ENCODE assay signal across 9 cellular contexts in genomic region chr7:26155531-26156375, GRCh38. TPM values are rescaled to one million over a fixed set of nuclear protein-coding genes. Genes with fewer than 3 reads are reported as not detected.
A peak's percentile ranks its signal among the peaks of the same experiment; 100 is the strongest.
DNase-seq lines count a peak whose midpoint lies in the region; ATAC-seq and TF ChIP-seq lines count a peak whose summit lies in the region.
"Had no signal": no experiment of that assay in that cellular context is flagged by ENCODE, and none has a peak within 500 bp of the region (broad histone marks: within the 10 kb centered on the region; RNA-seq: fewer than 3 reads in every experiment).

No MANE protein-coding gene starts in this region.

- H2BK15ac ChIP-seq in IMR-90 (ENCODE audit: low read depth, low read length) = peak overlapping the region; percentile 76; the same call in 2 of the 3 replicates

- peak overlapping the region; percentile 96 for H2BK5ac ChIP-seq in IMR-90 (ENCODE audit: low read depth, low read length, poor library complexity, severe bottlenecking)

- no peaks in the 10 kb centered on the region for H3K36me3 ChIP-seq in CD4-positive, alpha-beta memory T cell (ENCODE audit: insufficient read depth, low read length)
- H3K36me3 ChIP-seq in IMR-90 (ENCODE audit: control insufficient read depth, insufficient read depth, low read length) = no peaks in the 10 kb centered on the region

- H3K9me3 Mint-ChIP-seq in CD4-positive, alpha-beta memory T cell = peaks cover 0 to 1% (median 0%) of the 10 kb centered on the region in 8 donors
- H3K9me3 Mint-ChIP-seq in activated T-helper 2 cell treated with anti-CD3 and anti-CD28 coated beads, Interferon-gamma antibody, Interleukin-2, Interleukin-4, amounts not matched to agents 10 μg/mL and 5 μg/mL and 100 μg/mL, durations not matched to agents 14 hours and 24 hours and 36 hours = no peaks in the 10 kb centered on the region
- no peaks in the 10 kb centered on the region for H3K9me3 Mint-ChIP-seq in mesothelial cell of epicardium

- CTCF ChIA-PET in CD4-positive, alpha-beta memory T cell (lab: Charles Lee; ENCODE audit: partially characterized antibody) = interaction anchor here (0.8 to 4.5 kb wide), 4 partner anchors 15 to 65 kb away, joined by 3 to 30 read pairs (median 3); no protein-coding TSS in a partner anchor
- CTCF ChIA-PET in IMR-90 (lab: Yijun Ruan, JAX) = interaction anchor here (0.9 to 1.3 kb wide), 2 partner anchors 20 to 65 kb away, joined by 3 read pairs; no protein-coding TSS in a partner anchor

- H4K20me1 ChIP-seq in IMR-90 (ENCODE audit: insufficient read depth, low read length) = no peaks in the 10 kb centered on the region

- peak overlapping the region; percentile 94 for H4K91ac ChIP-seq in IMR-90 (ENCODE audit: insufficient read depth, low read depth, low read length)

- H4K8ac ChIP-seq in IMR-90 (ENCODE audit: low read depth in 2 of 2, low read length in 2 of 2) = peak overlapping the region; percentile 41 to 78; a peak in 3 of 4 replicates

- dilution Hi-C loops in IMR-90 (cut with HindIII; ENCODE audit: low sequenced_read_pairs, unreplicated experiment) = no loop called here

- peaks cover 0 to 14% of the 10 kb centered on the region in 2 donors for H3K36me3 Mint-ChIP-seq in CD4-positive, alpha-beta memory T cell
- peaks cover 47% of the 10 kb centered on the region for H3K36me3 Mint-ChIP-seq in activated T-helper 2 cell treated with anti-CD3 and anti-CD28 coated beads, Interferon-gamma antibody, Interleukin-2, Interleukin-4, amounts not matched to agents 10 μg/mL and 5 μg/mL and 100 μg/mL, durations not matched to agents 14 hours and 24 hours and 36 hours (ENCODE audit: low read depth)
- no peaks in the 10 kb centered on the region for H3K36me3 Mint-ChIP-seq in mesothelial cell of epicardium

- DNase-seq in CD4-positive, alpha-beta memory T cell = no peak
- DNase-seq in IMR-90 = peak; percentile 67
- DNase-seq in activated T-helper 2 cell treated with anti-CD3 and anti-CD28 coated beads, Interferon-gamma antibody, Interleukin-2, Interleukin-4, amounts not matched to agents 10 μg/mL and 5 μg/mL and 100 μg/mL, durations not matched to agents 14 hours and 24 hours and 36 hours (ENCODE audit: low spot score) = no peak
- no peak for DNase-seq in mesothelial cell of epicardium (ENCODE audit: low spot score in 2 of 2, unreplicated experiment in 2 of 2)
- DNase-seq in GM19238 (ENCODE audit: insufficient read length, low spot score) = no peak
- DNase-seq: nucleus accumbens had no signal

- peak; percentile 1 for ATAC-seq in IMR-90 (ENCODE audit: low read depth)
- ATAC-seq in HG02870 (IDR thresholded peaks at IDR 0.05; ENCODE audit: unreplicated experiment) = no peak
- no peak for ATAC-seq in HG03025 (IDR thresholded peaks at IDR 0.05; ENCODE audit: low FRiP score, unreplicated experiment)
- no peak for ATAC-seq in GM19452 (IDR thresholded peaks at IDR 0.05; ENCODE audit: unreplicated experiment)

- no peak for TF ChIP-seq RAD21 in IMR-90 (IDR thresholded peaks at IDR 0.05; ENCODE audit: low read length)

- peak overlapping the region; percentile 96 for H3K4ac ChIP-seq in IMR-90 (ENCODE audit: low read depth, low read length)

- intact Hi-C loops in CD4-positive, alpha-beta memory T cell (cut with micrococcal nuclease) = loop anchor here (1.0 kb wide), 1 partner anchor 12 kb away; no protein-coding TSS in a partner anchor
- intact Hi-C loops in IMR-90 (cut with micrococcal nuclease) = loop anchor here (1.0 kb wide), 1 partner anchor 43 kb away; no protein-coding TSS in a partner anchor
- intact Hi-C loops in activated T-helper 2 cell treated with anti-CD3 and anti-CD28 coated beads, Interferon-gamma antibody, Interleukin-2, Interleukin-4, amounts not matched to agents 10 μg/mL and 5 μg/mL and 100 μg/mL, durations not matched to agents 14 hours and 24 hours and 36 hours (cut with micrococcal nuclease) = loop anchor here (1.0 to 2.0 kb wide), 5 partner anchors 11 to 210 kb away; no protein-coding TSS in a partner anchor

- no TSS peak for BruUV-seq in IMR-90 (replicated peaks; lab: Mats Ljungman, UMichigan)

- no peak for TF ChIP-seq POLR2A in IMR-90 (IDR thresholded peaks at IDR 0.05; ENCODE audit: low read depth, low read length)

- H3K9me3 ChIP-seq in CD4-positive, alpha-beta memory T cell (ENCODE audit: control insufficient read depth in 1 of 2, low read length in 2 of 2) = no peaks in the 10 kb centered on the region
- no peaks in the 10 kb centered on the region for H3K9me3 ChIP-seq in IMR-90 (ENCODE audit: control insufficient read depth, insufficient read depth, low read length)

- peak overlapping the region; percentile 93 for H2AK9ac ChIP-seq in IMR-90 (replicated peaks; ENCODE audit: low read depth, low read length, poor library complexity)

- H3K4me1 ChIP-seq in CD4-positive, alpha-beta memory T cell (ENCODE audit: insufficient read depth, low read length) = peaks cover 79% of the 10 kb centered on the region
- peaks cover 34% of the 10 kb centered on the region for H3K4me1 ChIP-seq in IMR-90 (ENCODE audit: control insufficient read depth, insufficient read depth, low read length)

- peaks cover 66 to 84% (median 74%) of the 10 kb centered on the region in 4 donors for H3K4me1 Mint-ChIP-seq in CD4-positive, alpha-beta memory T cell
- H3K4me1 Mint-ChIP-seq in activated T-helper 2 cell treated with anti-CD3 and anti-CD28 coated beads, Interferon-gamma antibody, Interleukin-2, Interleukin-4, amounts not matched to agents 10 μg/mL and 5 μg/mL and 100 μg/mL, durations not matched to agents 14 hours and 24 hours and 36 hours (ENCODE audit: low read depth) = peaks cover 83% of the 10 kb centered on the region
- H3K4me1 Mint-ChIP-seq in mesothelial cell of epicardium = peaks cover 37% of the 10 kb centered on the region

- H3K27ac ChIP-seq in CD4-positive, alpha-beta memory T cell (ENCODE audit: low read depth, low read length) = peak overlapping the region; percentile 79
- peak overlapping the region; percentile 41 for H3K27ac ChIP-seq in IMR-90 (ENCODE audit: insufficient read depth, low read length)

- H3K18ac ChIP-seq in IMR-90 (ENCODE audit: low read depth, low read length) = peak overlapping the region; percentile 88

- WGBS in IMR-90 (ENCODE audit: extremely low coverage in 2 of 2, insufficient read length in 1 of 2), 2 experiments = 40% methylated on average over 1 of the region's 8 CpGs; no CpG with 5 or more reads in 1 of the 2 experiments

- H3K27me3 ChIP-seq in CD4-positive, alpha-beta memory T cell (ENCODE audit: insufficient read depth, low read length) = no peaks in the 10 kb centered on the region
- no peaks in the 10 kb centered on the region for H3K27me3 ChIP-seq in IMR-90 (ENCODE audit: control insufficient read depth, insufficient read depth, low read length)

- no peaks in the 10 kb centered on the region for H3K27me3 Mint-ChIP-seq in CD4-positive, alpha-beta memory T cell
- H3K27me3 Mint-ChIP-seq in activated T-helper 2 cell treated with anti-CD3 and anti-CD28 coated beads, Interferon-gamma antibody, Interleukin-2, Interleukin-4, amounts not matched to agents 10 μg/mL and 5 μg/mL and 100 μg/mL, durations not matched to agents 14 hours and 24 hours and 36 hours (ENCODE audit: low read depth) = no peaks in the 10 kb centered on the region
- peaks cover 35% of the 10 kb centered on the region for H3K27me3 Mint-ChIP-seq in mesothelial cell of epicardium (ENCODE audit: low read depth)

- peak overlapping the region; percentile 95 for H3K4me2 ChIP-seq in IMR-90 (ENCODE audit: low read depth, low read length)

- peak overlapping the region in 1 of 2 donors; percentile 42 for H3K4me3 ChIP-seq in CD4-positive, alpha-beta memory T cell (ENCODE audit: low read length in 2 of 2)
- peak overlapping the region; percentile 32; the same call in 1 of the 2 replicates for H3K4me3 ChIP-seq in IMR-90 (ENCODE audit: insufficient read depth, low read depth, low read length)

- in situ Hi-C loops in IMR-90 (cut with MboI; ENCODE audit: low sequenced_read_pairs) = no loop called here

- peak overlapping the region; percentile 93 for H2AK5ac ChIP-seq in IMR-90 (ENCODE audit: low read depth, low read length)

- peaks cover 14 to 74% of the 10 kb centered on the region in 2 experiments for H3K79me1 ChIP-seq in IMR-90 (ENCODE audit: low read depth in 1 of 2, low read length in 2 of 2)

- H3K56ac ChIP-seq in IMR-90 (ENCODE audit: extremely low read depth, insufficient read depth, low read length) = peak overlapping the region; percentile 72

- H2BK20ac ChIP-seq in IMR-90 (ENCODE audit: low read depth, low read length) = peak overlapping the region; percentile 97

- H3K9me1 ChIP-seq in IMR-90 (ENCODE audit: insufficient read depth, low read length) = peaks cover 53% of the 10 kb centered on the region

- peak overlapping the region; percentile 86 for H3K14ac ChIP-seq in IMR-90 (replicated peaks; ENCODE audit: low read depth, low read length)

- H3K9ac ChIP-seq in IMR-90 (ENCODE audit: low read depth, low read length) = peak overlapping the region; percentile 22; the same call in 1 of the 2 replicates

- POLR2A ChIA-PET in CD4-positive, alpha-beta memory T cell (lab: Charles Lee; ENCODE audit: partially characterized antibody) = interaction anchor here (0.6 to 10.0 kb wide), 10 partner anchors 10 to 267 kb away, joined by 3 to 169 read pairs (median 5); partner anchors contain the start of genes CBX3, HNRNPA2B1 and SNX10
- POLR2A ChIA-PET in IMR-90 (lab: Charles Lee; ENCODE audit: unreplicated experiment) = no interaction called here

- H3K27ac Mint-ChIP-seq in CD4-positive, alpha-beta memory T cell = peak overlapping the region; percentile 94 to 98 (median 96)
- H3K27ac Mint-ChIP-seq in activated T-helper 2 cell treated with anti-CD3 and anti-CD28 coated beads, Interferon-gamma antibody, Interleukin-2, Interleukin-4, amounts not matched to agents 10 μg/mL and 5 μg/mL and 100 μg/mL, durations not matched to agents 14 hours and 24 hours and 36 hours = peak overlapping the region; percentile 97
- peak overlapping the region; percentile 89 for H3K27ac Mint-ChIP-seq in mesothelial cell of epicardium

- peak overlapping the region; percentile 92 for H3K23ac ChIP-seq in IMR-90 (ENCODE audit: low read depth, low read length)

- H3K4me3 Mint-ChIP-seq in CD4-positive, alpha-beta memory T cell = peak overlapping the region; percentile 62 to 98 (median 83)
- H3K4me3 Mint-ChIP-seq in activated T-helper 2 cell treated with anti-CD3 and anti-CD28 coated beads, Interferon-gamma antibody, Interleukin-2, Interleukin-4, amounts not matched to agents 10 μg/mL and 5 μg/mL and 100 μg/mL, durations not matched to agents 14 hours and 24 hours and 36 hours (ENCODE audit: low read depth) = peak overlapping the region; percentile 99
- H3K4me3 Mint-ChIP-seq in mesothelial cell of epicardium = no peak overlapping the region

- H2BK120ac ChIP-seq in IMR-90 (ENCODE audit: low read depth, low read length) = peak overlapping the region; percentile 97

- no peak for TF ChIP-seq CTCF in IMR-90 (conservative IDR thresholded peaks at IDR 0.05; ENCODE audit: low read depth, low read length)
- no peak for TF ChIP-seq CTCF in mesothelial cell of epicardium (IDR thresholded peaks at IDR 0.05; ENCODE audit: unreplicated experiment)

- peak overlapping the region; percentile 80 for H2AFZ ChIP-seq in IMR-90 (replicated peaks; ENCODE audit: low read length, poor library complexity)

- peak overlapping the region; percentile 83; the same call in 1 of the 2 replicates for H4K5ac ChIP-seq in IMR-90 (ENCODE audit: low read depth, low read length)

RNA-seq across cellular contexts. Expression of gene NFE2L3, which starts 3.8 kb away (rescaled TPM):
- total RNA-seq in CD4-positive, alpha-beta memory T cell = 1 to 10 TPM; 7.5 to 7.9 TPM
- polyA plus RNA-seq in CD4-positive, alpha-beta memory T cell = 1 to 10 TPM; 7.9 to 9.6 TPM
- total RNA-seq in IMR-90 (2012; rRNA removed) = 37.8 and 43.2 TPM in 2 replicates
- 22.8 and 28.0 TPM in 2 replicates for polyA plus RNA-seq in IMR-90 (2012; rRNA removed)
- polyA plus RNA-seq in IMR-90 (2012; cell fraction: cytosol; rRNA removed) = 9.0 and 13.0 TPM in 2 replicates
- 5.1 and 19.4 TPM in 2 replicates for polyA plus RNA-seq in IMR-90 (2012; cell fraction: nucleus; rRNA removed; ENCODE audit: low replicate concordance)
- 42.3 and 44.6 TPM in 2 replicates for total RNA-seq in activated T-helper 2 cell treated with anti-CD3 and anti-CD28 coated beads, Interferon-gamma antibody, Interleukin-2, Interleukin-4, amounts not matched to agents 10 μg/mL and 5 μg/mL and 100 μg/mL, durations not matched to agents 14 hours and 24 hours and 36 hours
- total RNA-seq in mesothelial cell of epicardium = 11.8 to 12.9 TPM (median 12.3 TPM) in 3 replicates

RNA-seq across cellular contexts. Expression of gene HNRNPA2B1, which starts 44.8 kb away (rescaled TPM):
- total RNA-seq in CD4-positive, alpha-beta memory T cell = 100 to 1,000 TPM; 450 to 466 TPM
- polyA plus RNA-seq in CD4-positive, alpha-beta memory T cell = 100 to 1,000 TPM; 475 to 700 TPM
- total RNA-seq in IMR-90 (2012; rRNA removed) (49.3 and 118 TPM in 2 replicates), mesothelial cell of epicardium (693 to 723 TPM (median 708 TPM) in 3 replicates)
- 417 and 515 TPM in 2 replicates for polyA plus RNA-seq in IMR-90 (2012; rRNA removed)
- 51.3 and 57.4 TPM in 2 replicates for polyA plus RNA-seq in IMR-90 (2012; cell fraction: cytosol; rRNA removed)
- polyA plus RNA-seq in IMR-90 (2012; cell fraction: nucleus; rRNA removed; ENCODE audit: low replicate concordance) = 46.0 and 266 TPM in 2 replicates
- 835 and 845 TPM in 2 replicates for total RNA-seq in activated T-helper 2 cell treated with anti-CD3 and anti-CD28 coated beads, Interferon-gamma antibody, Interleukin-2, Interleukin-4, amounts not matched to agents 10 μg/mL and 5 μg/mL and 100 μg/mL, durations not matched to agents 14 hours and 24 hours and 36 hours

RNA-seq across cellular contexts. Expression of gene CBX3, which starts 45.8 kb away (rescaled TPM):
- 100 to 1,000 TPM; 160 to 173 TPM for total RNA-seq in CD4-positive, alpha-beta memory T cell
- polyA plus RNA-seq in CD4-positive, alpha-beta memory T cell = 100 to 1,000 TPM; 105 to 180 TPM
- 38.2 and 85.0 TPM in 2 replicates for total RNA-seq in IMR-90 (2012; rRNA removed)
- polyA plus RNA-seq in IMR-90 (2012; rRNA removed) = 65.6 and 76.5 TPM in 2 replicates
- polyA plus RNA-seq in IMR-90 (2012; cell fraction: cytosol; rRNA removed) = 7.2 and 7.8 TPM in 2 replicates
- 41.4 and 59.8 TPM in 2 replicates for polyA plus RNA-seq in IMR-90 (2012; cell fraction: nucleus; rRNA removed; ENCODE audit: low replicate concordance)
- total RNA-seq in activated T-helper 2 cell treated with anti-CD3 and anti-CD28 coated beads, Interferon-gamma antibody, Interleukin-2, Interleukin-4, amounts not matched to agents 10 μg/mL and 5 μg/mL and 100 μg/mL, durations not matched to agents 14 hours and 24 hours and 36 hours = 274 and 275 TPM in 2 replicates
- 217 to 225 TPM (median 224 TPM) in 3 replicates for total RNA-seq in mesothelial cell of epicardium
